Comparison of ENCODE assay signal across 1 cellular context in the genomic region with DNA sequence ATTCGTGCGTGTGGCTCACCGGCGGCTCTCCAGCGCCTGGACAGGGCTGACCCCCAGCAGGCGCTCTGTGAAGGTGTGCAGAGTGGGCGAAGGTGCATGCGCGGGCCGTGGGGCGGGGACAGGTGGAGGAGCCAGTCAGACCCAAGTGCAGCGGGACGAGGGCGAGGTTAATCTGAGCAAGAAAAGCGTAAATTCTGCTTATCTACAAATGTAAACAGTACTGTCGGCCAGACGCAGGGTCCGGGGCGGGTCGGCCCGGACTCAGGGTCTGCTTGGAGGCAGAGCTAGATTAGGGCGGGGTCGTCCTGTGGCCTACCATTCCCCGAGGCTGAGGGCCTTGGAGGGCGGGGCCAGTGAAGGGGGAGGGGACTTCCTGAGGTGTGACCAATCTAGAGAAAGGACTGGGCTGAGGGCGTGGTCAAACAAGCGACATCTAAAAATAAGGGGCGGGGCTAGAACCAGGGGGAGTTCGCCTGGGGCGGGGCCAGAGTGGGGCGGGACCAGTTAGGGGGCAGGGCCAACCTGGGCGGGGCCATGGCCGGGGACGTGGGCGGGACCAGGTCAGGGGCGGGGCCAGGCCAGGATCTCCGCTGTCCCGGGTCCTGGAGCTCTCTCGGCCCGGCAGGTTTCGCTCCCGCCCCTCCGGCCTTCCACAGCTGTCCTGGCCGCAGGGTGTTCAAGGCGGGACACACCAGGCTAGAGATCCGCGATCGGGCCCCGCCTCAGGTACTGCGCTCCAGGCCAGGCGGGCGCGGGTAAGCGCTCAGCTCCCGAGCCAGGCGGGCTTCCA.
TF ChIP-seq lines count a peak whose summit lies in the region.

Gene SEC14L5, plus strand, starts transcription at position 611 of the 790 bp plus-strand sequence. CDS start 994 bp downstream, outside the sequence.

TF ChIP-seq in HepG2, 621 proteins besides CTCF, POLR2A, EP300 and RAD21 (continued from another document):
- TF ChIP-seq ZBTB46 (CRISPR knock-in tag; IDR thresholded peaks at IDR 0.05; ENCODE audit: borderline replicate concordance) (no peak), KLF11 (CRISPR knock-in tag; IDR thresholded peaks at IDR 0.05) (no peak)
- TF ChIP-seq, protein P1, sequence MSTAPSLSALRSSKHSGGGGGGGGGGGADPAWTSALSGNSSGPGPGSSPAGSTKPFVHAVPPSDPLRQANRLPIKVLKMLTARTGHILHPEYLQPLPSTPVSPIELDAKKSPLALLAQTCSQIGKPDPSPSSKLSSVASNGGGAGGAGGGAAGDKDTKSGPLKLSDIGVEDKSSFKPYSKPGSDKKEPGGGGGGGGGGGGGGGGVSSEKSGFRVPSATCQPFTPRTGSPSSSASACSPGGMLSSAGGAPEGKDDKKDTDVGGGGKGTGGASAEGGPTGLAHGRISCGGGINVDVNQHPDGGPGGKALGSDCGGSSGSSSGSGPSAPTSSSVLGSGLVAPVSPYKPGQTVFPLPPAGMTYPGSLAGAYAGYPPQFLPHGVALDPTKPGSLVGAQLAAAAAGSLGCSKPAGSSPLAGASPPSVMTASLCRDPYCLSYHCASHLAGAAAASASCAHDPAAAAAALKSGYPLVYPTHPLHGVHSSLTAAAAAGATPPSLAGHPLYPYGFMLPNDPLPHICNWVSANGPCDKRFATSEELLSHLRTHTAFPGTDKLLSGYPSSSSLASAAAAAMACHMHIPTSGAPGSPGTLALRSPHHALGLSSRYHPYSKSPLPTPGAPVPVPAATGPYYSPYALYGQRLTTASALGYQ (CRISPR knock-in tag; IDR thresholded peaks at IDR 0.05), result no peak; the same call in 1 of the 2 replicates
